Comparison of ENCODE assay signal across 16 cellular contexts in genomic region chr12:128918910-128919309, GRCh38.
DNase-seq lines count a peak whose midpoint lies in the region; ATAC-seq and TF ChIP-seq lines count a peak whose summit lies in the region.
"Had no signal": no experiment of that assay in that cellular context is flagged by ENCODE, and none has a peak within 500 bp of the region (broad histone marks: within the 10 kb centered on the region; RNA-seq: fewer than 3 reads in every experiment).

No MANE protein-coding gene starts in this region.

- H4K20me1 ChIP-seq in GM23248 (ENCODE audit: insufficient read depth) = no peaks in the 10 kb centered on the region

- peaks cover 19% of the 10 kb centered on the region for H3K36me3 ChIP-seq in endodermal cell (ENCODE audit: control insufficient read depth, insufficient read depth, low read length)
- no peaks in the 10 kb centered on the region for H3K36me3 ChIP-seq in GM23248 (ENCODE audit: low read depth)
- H3K36me3 ChIP-seq: MG63 had no signal

- no peak overlapping the region for H3K4me2 ChIP-seq in GM23248 (ENCODE audit: unreplicated experiment)
- H3K4me2 ChIP-seq: BLaER1 treated with 17β-estradiol and CSF1 and Interleukin-3, amounts not matched to agents 10 nM and 100 nM; KMS-11 had no signal

- H3K36me3 Mint-ChIP-seq in activated CD4-positive, alpha-beta T cell treated with anti-CD3 and anti-CD28 coated beads, Interleukin-2, amount 10 ng/mL, durations not matched to agents 24 days and 14 days (ENCODE audit: low read depth) = peaks cover 2% of the 10 kb centered on the region
- H3K36me3 Mint-ChIP-seq in endodermal cell (ENCODE audit: low read depth) = peaks cover 33% of the 10 kb centered on the region
- no peaks in the 10 kb centered on the region for H3K36me3 Mint-ChIP-seq in stimulated activated naive CD8-positive, alpha-beta T cell treated with anti-CD3 and anti-CD28 coated beads, Interleukin-15, Interleukin-2, amounts not matched to agents 100 ng/mL and 50 ng/mL, for 24 hours (ENCODE audit: low read depth)

- H3K4me3 Mint-ChIP-seq in activated CD4-positive, alpha-beta T cell treated with anti-CD3 and anti-CD28 coated beads, Interleukin-2, amount 10 ng/mL, durations not matched to agents 24 days and 14 days = no peak overlapping the region
- no peak overlapping the region for H3K4me3 Mint-ChIP-seq in endodermal cell
- no peak overlapping the region for H3K4me3 Mint-ChIP-seq in stimulated activated naive CD8-positive, alpha-beta T cell treated with anti-CD3 and anti-CD28 coated beads, Interleukin-15, Interleukin-2, amounts not matched to agents 100 ng/mL and 50 ng/mL, for 24 hours

- no peak for ATAC-seq in HG03159 (IDR thresholded peaks at IDR 0.05; ENCODE audit: unreplicated experiment)
- ATAC-seq: HepG2 had no signal

- no peaks in the 10 kb centered on the region for H3K27me3 ChIP-seq in endodermal cell (ENCODE audit: control insufficient read depth, insufficient read depth, low read length, poor library complexity, severe bottlenecking)
- H3K27me3 ChIP-seq in GM23248 (replicated peaks; ENCODE audit: insufficient read depth) = no peaks in the 10 kb centered on the region
- H3K27me3 ChIP-seq: MG63 had no signal

- H3K4me3 ChIP-seq in endodermal cell (ENCODE audit: low read length) = no peak overlapping the region
- H3K4me3 ChIP-seq in GM23248 = no peak overlapping the region
- H3K4me3 ChIP-seq: BLaER1 treated with 17β-estradiol and CSF1 and Interleukin-3, amounts not matched to agents 10 nM and 100 nM; MG63 had no signal

- in situ Hi-C loops in GM23248 (cut with MboI) = no loop called here

- 96 to 100% methylated on average over 1 to 7 of the region's 7 CpGs for WGBS in endodermal cell (ENCODE audit: insufficient coverage in 1 of 2, insufficient read length in 1 of 2), 2 experiments
- 40 to 47% methylated on average over 7 of the region's 7 CpGs for WGBS in GM23248 (ENCODE audit: low coverage in 1 of 2, low lambda C conversion rate in 2 of 2, missing lambda C conversion rate in 2 of 2), 2 experiments

- intact Hi-C loops in activated CD4-positive, alpha-beta T cell treated with anti-CD3 and anti-CD28 coated beads, Interleukin-2, amount 10 ng/mL, durations not matched to agents 24 days and 14 days (cut with micrococcal nuclease) = no loop called here

- H3K9me2 ChIP-seq in GM23248 (ENCODE audit: insufficient read depth) = no peaks in the 10 kb centered on the region

- H3K27ac Mint-ChIP-seq in activated CD4-positive, alpha-beta T cell treated with anti-CD3 and anti-CD28 coated beads, Interleukin-2, amount 10 ng/mL, durations not matched to agents 24 days and 14 days = peak overlapping the region; percentile 68
- H3K27ac Mint-ChIP-seq in endodermal cell = no peak overlapping the region
- peak overlapping the region; percentile 75 for H3K27ac Mint-ChIP-seq in stimulated activated naive CD8-positive, alpha-beta T cell treated with anti-CD3 and anti-CD28 coated beads, Interleukin-15, Interleukin-2, amounts not matched to agents 100 ng/mL and 50 ng/mL, for 24 hours

- H3K27ac ChIP-seq in endodermal cell (ENCODE audit: low read depth, low read length) (peak overlapping the region; percentile 82), GM23248 (no peak overlapping the region)
- H3K27ac ChIP-seq: BLaER1 treated with 17β-estradiol and CSF1 and Interleukin-3, amounts not matched to agents 10 nM and 100 nM; KMS-11 had no signal

- peaks cover 2% of the 10 kb centered on the region for H3K27me3 Mint-ChIP-seq in activated CD4-positive, alpha-beta T cell treated with anti-CD3 and anti-CD28 coated beads, Interleukin-2, amount 10 ng/mL, durations not matched to agents 24 days and 14 days
- H3K27me3 Mint-ChIP-seq in endodermal cell (ENCODE audit: insufficient read depth) = no peaks in the 10 kb centered on the region
- no peaks in the 10 kb centered on the region for H3K27me3 Mint-ChIP-seq in stimulated activated naive CD8-positive, alpha-beta T cell treated with anti-CD3 and anti-CD28 coated beads, Interleukin-15, Interleukin-2, amounts not matched to agents 100 ng/mL and 50 ng/mL, for 24 hours

- H3K9me3 Mint-ChIP-seq in activated CD4-positive, alpha-beta T cell treated with anti-CD3 and anti-CD28 coated beads, Interleukin-2, amount 10 ng/mL, durations not matched to agents 24 days and 14 days = peaks cover 7% of the 10 kb centered on the region
- no peaks in the 10 kb centered on the region for H3K9me3 Mint-ChIP-seq in endodermal cell
- no peaks in the 10 kb centered on the region for H3K9me3 Mint-ChIP-seq in stimulated activated naive CD8-positive, alpha-beta T cell treated with anti-CD3 and anti-CD28 coated beads, Interleukin-15, Interleukin-2, amounts not matched to agents 100 ng/mL and 50 ng/mL, for 24 hours

- H3K4me1 ChIP-seq in endodermal cell (ENCODE audit: control insufficient read depth, insufficient read depth, low read length) (no peaks in the 10 kb centered on the region), GM23248 (ENCODE audit: insufficient read depth) (no peaks in the 10 kb centered on the region)

- no peak overlapping the region for H2AFZ ChIP-seq in GM23248

- no peaks in the 10 kb centered on the region for H3K79me2 ChIP-seq in GM23248 (ENCODE audit: insufficient read depth)

- TF ChIP-seq CTCF in endodermal cell (conservative IDR thresholded peaks at IDR 0.05) = no peak

- H3K9me3 ChIP-seq in endodermal cell (ENCODE audit: control insufficient read depth, low read length) (no peaks in the 10 kb centered on the region), GM23248 (ENCODE audit: low read depth) (no peaks in the 10 kb centered on the region)
- H3K9me3 ChIP-seq: MG63 had no signal

- H3K4me1 Mint-ChIP-seq in activated CD4-positive, alpha-beta T cell treated with anti-CD3 and anti-CD28 coated beads, Interleukin-2, amount 10 ng/mL, durations not matched to agents 24 days and 14 days = peaks cover 41% of the 10 kb centered on the region
- H3K4me1 Mint-ChIP-seq in endodermal cell = no peaks in the 10 kb centered on the region
- peaks cover 53% of the 10 kb centered on the region for H3K4me1 Mint-ChIP-seq in stimulated activated naive CD8-positive, alpha-beta T cell treated with anti-CD3 and anti-CD28 coated beads, Interleukin-15, Interleukin-2, amounts not matched to agents 100 ng/mL and 50 ng/mL, for 24 hours (ENCODE audit: low read depth)

- H3K9ac ChIP-seq in endodermal cell (ENCODE audit: extremely low read depth, low read length, poor library complexity, severe bottlenecking) (no peak overlapping the region), GM23248 (no peak overlapping the region)
- H3K9ac ChIP-seq: BLaER1 treated with 17β-estradiol and CSF1 and Interleukin-3, amounts not matched to agents 10 nM and 100 nM; KMS-11 had no signal

- no peak for DNase-seq in activated CD4-positive, alpha-beta T cell treated with anti-CD3 and anti-CD28 coated beads, Interleukin-2, amount 10 ng/mL, durations not matched to agents 24 days and 14 days
- no peak for DNase-seq in activated CD4-positive, alpha-beta T cell treated with anti-CD3 and anti-CD28 coated beads, Interleukin-2, amount 50 U/mL, for 48 hours
- DNase-seq in NCI-H524 treated with DMSO at 0.1 percent for 48 hours (lab: John Stamatoyannopoulos, UW) (peak; percentile 36), endodermal cell (no peak), GM23248 (no peak)
- DNase-seq: MG63, NCI-H1092 treated with DMSO at 0.1 percent for 48 hours, NCI-H2081 treated with DMSO at 0.1 percent for 48 hours, NCI-H345, RPMI8226, SIG-M5 had no signal

- H3F3A ChIP-seq in GM23248 (ENCODE audit: insufficient read depth) = no peaks in the 10 kb centered on the region
